27 cellular contexts compared by ENCODE assay signal in the genomic region with DNA sequence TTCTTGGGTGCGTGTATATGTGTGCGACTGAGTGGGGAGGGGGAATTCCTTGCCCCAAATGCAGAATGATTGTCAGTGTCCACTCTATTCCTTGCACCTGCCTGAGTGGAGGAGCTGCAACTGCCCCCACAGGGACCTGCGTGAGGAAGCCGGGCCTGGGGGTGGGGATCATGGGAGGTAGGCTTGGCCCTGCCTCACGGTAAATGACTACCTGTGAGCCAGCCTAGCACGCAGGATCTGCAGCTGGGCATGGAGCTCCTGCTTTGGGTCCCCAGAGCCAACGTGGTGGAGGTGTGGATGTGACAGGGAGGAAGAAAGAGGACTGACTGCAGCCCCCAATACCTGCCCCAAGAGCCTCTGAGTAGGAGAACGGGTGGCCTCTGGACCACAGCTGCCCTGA.
"Had no signal": no experiment of that assay in that cellular context is flagged by ENCODE, and none has a peak within 500 bp of the region (broad histone marks: within the 10 kb centered on the region; RNA-seq: fewer than 3 reads in every experiment).

No MANE protein-coding gene starts in this region.

- ATAC-seq: left cardiac atrium; left lobe of liver; lower lobe of right lung; naive thymus-derived CD8-positive, alpha-beta T cell; right cardiac atrium; sciatic nerve; stimulated activated memory B cell treated with anti-CD40 and anti-IgM and Interleukin-4, amounts not matched to agents 10 μg/mL and 1 μg/mL and 100 μg/mL, for 72 hours; stimulated activated naive CD8-positive, alpha-beta T cell treated with anti-CD3 and anti-CD28 coated beads, Interleukin-15, amount 100 ng/mL, for 72 hours had no signal

- H3K4me1 ChIP-seq: lower lobe of right lung, upper lobe of left lung had no signal

- DNase-seq: head of caudate nucleus; hippocampal formation; kidney glomerular epithelial cell; left cardiac atrium; lower lobe of right lung; mammary epithelial cell; mesenchymal stem cell; naive thymus-derived CD8-positive, alpha-beta T cell; occipital lobe; ovary; right cardiac atrium; stimulated activated CD4-positive, alpha-beta T cell treated with anti-CD3 and anti-CD28 coated beads, Interleukin-2, amount 100 ng/mL, for 48 hours; stimulated activated CD4-positive, alpha-beta T cell treated with anti-CD3 and anti-CD28 coated beads, Interleukin-4, amount 100 ng/mL, for 4 hours; stimulated activated CD8-positive, alpha-beta memory T cell treated with anti-CD3 and anti-CD28 coated beads, Interleukin-4, amount 100 ng/mL, for 48 hours; stimulated activated naive CD4-positive, alpha-beta T cell treated with Interleukin-2 at 50 U/mL for 16 hours; stimulated activated naive CD8-positive, alpha-beta T cell treated with anti-CD3 and anti-CD28 coated beads, Interleukin-15, amount 100 ng/mL, for 72 hours; substantia nigra had no signal

- H3K27ac Mint-ChIP-seq: naive thymus-derived CD8-positive, alpha-beta T cell; nephron; progenitor cell of endocrine pancreas; stimulated activated memory B cell treated with anti-CD40 and anti-IgM and Interleukin-4, amounts not matched to agents 10 μg/mL and 1 μg/mL and 100 μg/mL, for 72 hours had no signal

- H3K27ac ChIP-seq: lower lobe of right lung, neutrophil, ovary, skin epidermis, tibial nerve, upper lobe of left lung had no signal

- H3K36me3 Mint-ChIP-seq: naive thymus-derived CD8-positive, alpha-beta T cell; stimulated activated memory B cell treated with anti-CD40 and anti-IgM and Interleukin-4, amounts not matched to agents 10 μg/mL and 1 μg/mL and 100 μg/mL, for 72 hours had no signal

- H3K4me3 ChIP-seq: lower lobe of right lung, ovary, skin epidermis, tibial nerve, upper lobe of left lung had no signal

- H3K36me3 ChIP-seq: lower lobe of right lung, neutrophil, ovary, tibial nerve, upper lobe of left lung had no signal

- H3K9me3 ChIP-seq: lower lobe of right lung, neutrophil, ovary, tibial nerve, upper lobe of left lung had no signal

- H3K4me1 Mint-ChIP-seq: stimulated activated naive CD8-positive, alpha-beta T cell treated with anti-CD3 and anti-CD28 coated beads, Interleukin-15, amount 100 ng/mL, for 72 hours had no signal

- H3K27me3 ChIP-seq: neutrophil, ovary, tibial nerve, upper lobe of left lung had no signal

- H3K4me3 Mint-ChIP-seq: naive thymus-derived CD8-positive, alpha-beta T cell; nephron; neural crest cell; stimulated activated memory B cell treated with anti-CD40 and anti-IgM and Interleukin-4, amounts not matched to agents 10 μg/mL and 1 μg/mL and 100 μg/mL, for 72 hours; stimulated activated naive CD8-positive, alpha-beta T cell treated with anti-CD3 and anti-CD28 coated beads, Interleukin-15, amount 100 ng/mL, for 72 hours had no signal

- H3K9me3 Mint-ChIP-seq: naive thymus-derived CD8-positive, alpha-beta T cell; nephron; neural crest cell; stimulated activated memory B cell treated with anti-CD40 and anti-IgM and Interleukin-4, amounts not matched to agents 10 μg/mL and 1 μg/mL and 100 μg/mL, for 72 hours; stimulated activated naive CD8-positive, alpha-beta T cell treated with anti-CD3 and anti-CD28 coated beads, Interleukin-15, amount 100 ng/mL, for 72 hours had no signal
